ENCODE assay signal across 22 cellular contexts in the genomic region with DNA sequence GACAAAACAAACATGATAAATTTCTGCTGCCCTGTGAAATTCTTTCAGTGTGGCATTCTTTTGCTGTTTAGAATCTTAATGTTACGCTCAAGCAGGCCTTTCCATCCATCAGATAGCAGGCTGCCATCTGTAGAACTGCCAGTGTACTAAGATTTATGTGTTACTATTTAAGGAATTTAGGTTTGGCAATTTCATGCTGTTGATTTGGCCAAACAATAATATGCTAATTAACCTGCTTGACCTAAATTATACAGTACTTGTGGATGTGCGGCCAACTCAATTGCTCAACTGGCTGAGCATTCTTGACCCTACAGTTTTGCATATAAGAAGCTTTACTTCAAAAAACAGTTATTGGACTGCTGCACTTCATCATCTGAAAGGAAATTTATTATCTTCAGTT.
A peak's percentile ranks its signal among the peaks of the same experiment; 100 is the strongest.
DNase-seq lines count a peak whose midpoint lies in the region; ATAC-seq, FAIRE-seq and TF ChIP-seq lines count a peak whose summit lies in the region.
"Had no signal": no experiment of that assay in that cellular context is flagged by ENCODE, and none has a peak within 500 bp of the region (broad histone marks: within the 10 kb centered on the region; RNA-seq: fewer than 3 reads in every experiment).

No MANE protein-coding gene starts in this region.

- in situ Hi-C loops in astrocyte of the cerebellum (cut with HindIII; ENCODE audit: low sequenced_read_pairs): no loop called here

- TF ChIP-seq CTCF in astrocyte of the cerebellum (IDR thresholded peaks at IDR 0.05; ENCODE audit: low read depth, low read length, missing control alignments) (no peak), choroid plexus epithelial cell (conservative IDR thresholded peaks at IDR 0.05; ENCODE audit: low read depth, low read length) (no peak), left lung (IDR thresholded peaks at IDR 0.05) (no peak)

- peaks cover 0 to 13% of the 10 kb centered on the region in 2 donors for H3K9me3 ChIP-seq in left lung
- H3K9me3 ChIP-seq: BE2C had no signal

- no peaks in the 10 kb centered on the region for H3K27me3 Mint-ChIP-seq in activated T-helper 2 cell treated with anti-CD3 and anti-CD28 coated beads, Interferon-gamma antibody, Interleukin-2, Interleukin-4, amounts not matched to agents 10 μg/mL and 5 μg/mL and 100 μg/mL, durations not matched to agents 14 hours and 24 hours and 36 hours (ENCODE audit: low read depth)
- H3K27me3 Mint-ChIP-seq: CD4-positive, CD25-positive, alpha-beta regulatory T cell; CD8-positive, alpha-beta memory T cell had no signal

- no peaks in the 10 kb centered on the region for H3K36me3 Mint-ChIP-seq in activated T-helper 2 cell treated with anti-CD3 and anti-CD28 coated beads, Interferon-gamma antibody, Interleukin-2, Interleukin-4, amounts not matched to agents 10 μg/mL and 5 μg/mL and 100 μg/mL, durations not matched to agents 14 hours and 24 hours and 36 hours (ENCODE audit: low read depth)
- H3K36me3 Mint-ChIP-seq: CD4-positive, CD25-positive, alpha-beta regulatory T cell; CD8-positive, alpha-beta memory T cell had no signal

- no peaks in the 10 kb centered on the region for H3K27me3 ChIP-seq in left lung
- H3K27me3 ChIP-seq: BE2C had no signal

- no peaks in the 10 kb centered on the region for H3K4me1 ChIP-seq in left lung
- H3K4me1 ChIP-seq: BE2C had no signal

- H3K4me1 Mint-ChIP-seq in activated T-helper 2 cell treated with anti-CD3 and anti-CD28 coated beads, Interferon-gamma antibody, Interleukin-2, Interleukin-4, amounts not matched to agents 10 μg/mL and 5 μg/mL and 100 μg/mL, durations not matched to agents 14 hours and 24 hours and 36 hours (ENCODE audit: low read depth): no peaks in the 10 kb centered on the region
- H3K4me1 Mint-ChIP-seq: CD4-positive, CD25-positive, alpha-beta regulatory T cell; CD8-positive, alpha-beta memory T cell had no signal

- peak; percentile 18 for ATAC-seq in left lung

- no peak overlapping the region for H3K4me3 ChIP-seq in astrocyte of the cerebellum (ENCODE audit: low read depth, low read length)
- no peak overlapping the region for H3K4me3 ChIP-seq in choroid plexus epithelial cell (ENCODE audit: low read depth, low read length)
- H3K4me3 ChIP-seq in left lung: no peak overlapping the region
- H3K4me3 ChIP-seq: GM23248 had no signal

- H3K27ac Mint-ChIP-seq in activated T-helper 2 cell treated with anti-CD3 and anti-CD28 coated beads, Interferon-gamma antibody, Interleukin-2, Interleukin-4, amounts not matched to agents 10 μg/mL and 5 μg/mL and 100 μg/mL, durations not matched to agents 14 hours and 24 hours and 36 hours: no peak overlapping the region
- H3K27ac Mint-ChIP-seq: CD4-positive, CD25-positive, alpha-beta regulatory T cell; CD8-positive, alpha-beta memory T cell had no signal

- intact Hi-C loops in left lung (cut with DNase I): no loop called here
- intact Hi-C loops in activated T-helper 2 cell treated with anti-CD3 and anti-CD28 coated beads, Interferon-gamma antibody, Interleukin-2, Interleukin-4, amounts not matched to agents 10 μg/mL and 5 μg/mL and 100 μg/mL, durations not matched to agents 14 hours and 24 hours and 36 hours (cut with micrococcal nuclease): no loop called here

- no peaks in the 10 kb centered on the region for H3K36me3 ChIP-seq in left lung
- H3K36me3 ChIP-seq: BE2C had no signal

- no peak overlapping the region for H3K27ac ChIP-seq in left lung
- H3K27ac ChIP-seq: GM23248 had no signal

- H3K9me3 Mint-ChIP-seq in activated T-helper 2 cell treated with anti-CD3 and anti-CD28 coated beads, Interferon-gamma antibody, Interleukin-2, Interleukin-4, amounts not matched to agents 10 μg/mL and 5 μg/mL and 100 μg/mL, durations not matched to agents 14 hours and 24 hours and 36 hours: peaks cover 5% of the 10 kb centered on the region

- FAIRE-seq in frontal cortex (lab: Jason Lieb, UNC): no peak
- FAIRE-seq: A204.1, GM12892, GM18507, H54, HTR-8/SVneo had no signal

- no peak overlapping the region for H3K4me3 Mint-ChIP-seq in activated T-helper 2 cell treated with anti-CD3 and anti-CD28 coated beads, Interferon-gamma antibody, Interleukin-2, Interleukin-4, amounts not matched to agents 10 μg/mL and 5 μg/mL and 100 μg/mL, durations not matched to agents 14 hours and 24 hours and 36 hours (ENCODE audit: low read depth)
- H3K4me3 Mint-ChIP-seq: CD4-positive, CD25-positive, alpha-beta regulatory T cell; CD8-positive, alpha-beta memory T cell had no signal

- peak; percentile 31 for DNase-seq in M059J (ENCODE audit: low read depth)
- DNase-seq in astrocyte of the cerebellum (ENCODE audit: low read depth): peak; percentile 1
- peak; percentile 1 for DNase-seq in choroid plexus epithelial cell (ENCODE audit: low read depth)
- no peak for DNase-seq in left lung
- DNase-seq in activated T-helper 2 cell treated with anti-CD3 and anti-CD28 coated beads, Interferon-gamma antibody, Interleukin-2, Interleukin-4, amounts not matched to agents 10 μg/mL and 5 μg/mL and 100 μg/mL, durations not matched to agents 14 hours and 24 hours and 36 hours (ENCODE audit: low spot score): no peak
- DNase-seq in activated CD4-positive, alpha-beta T cell treated with anti-CD3 and anti-CD28 coated beads for 1 hour: no peak
- DNase-seq in frontal cortex (ENCODE audit: low spot score in 2 of 2): no peak
- DNase-seq: ACHN; BE2C; CD4-positive, CD25-positive, alpha-beta regulatory T cell; CD8-positive, alpha-beta memory T cell; COR-L47; DMS 273 treated with DMSO at 0.1 percent for 48 hours; GDM1; GM23248; HCEC 1CT; IMR-90 had no signal

Comparison
In these comparisons a context has a peak if more than half of its experiments do, and no peak if none do; other contexts are left out.
1. DNase-seq: peak in M059J (single experiment), astrocyte of the cerebellum (single experiment) and choroid plexus epithelial cell (single experiment); none in left lung (0 of 2), activated T-helper 2 cell treated with anti-CD3 and anti-CD28 coated beads, Interferon-gamma antibody, Interleukin-2, Interleukin-4, amounts not matched to agents 10 μg/mL and 5 μg/mL and 100 μg/mL, durations not matched to agents 14 hours and 24 hours and 36 hours (single experiment), activated CD4-positive, alpha-beta T cell treated with anti-CD3 and anti-CD28 coated beads for 1 hour (single experiment) and frontal cortex (0 of 2).